In the genomic region with DNA sequence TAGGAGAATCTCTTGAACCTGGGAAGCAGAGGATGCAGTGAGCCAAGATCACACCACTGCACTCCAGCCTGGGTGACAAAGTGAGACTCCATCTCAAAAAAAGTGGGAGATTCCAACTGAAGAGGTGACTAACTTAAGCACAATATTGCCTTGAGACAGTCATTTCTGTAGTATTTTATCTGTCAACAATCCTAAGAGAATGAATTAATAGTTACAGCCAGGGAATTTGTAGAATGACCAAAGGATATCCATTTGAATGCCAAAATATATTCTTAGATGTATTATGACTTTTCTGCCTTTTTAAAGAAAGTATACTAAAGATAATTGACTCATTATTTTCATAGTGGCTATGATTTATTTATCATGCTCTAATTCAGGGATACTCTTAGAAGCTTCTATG, we compare ENCODE assay signal across 28 cellular contexts. TPM values are rescaled to one million over a fixed set of nuclear protein-coding genes. Genes with fewer than 3 reads are reported as not detected.
"Had no signal": no experiment of that assay in that cellular context is flagged by ENCODE, and none has a peak within 500 bp of the region (broad histone marks: within the 10 kb centered on the region; RNA-seq: fewer than 3 reads in every experiment).

No MANE protein-coding gene starts in this region.

- H3K4me1 ChIP-seq: colonic mucosa, parathyroid adenoma, psoas muscle, upper lobe of right lung had no signal

- H3K9ac ChIP-seq: parathyroid adenoma had no signal

- H3K9me3 ChIP-seq: colonic mucosa, gastroesophageal sphincter, neutrophil, psoas muscle, sigmoid colon, suprapubic skin, tibial artery, upper lobe of right lung had no signal

- H3K27me3 ChIP-seq: tibial artery had no signal

- H3K27ac Mint-ChIP-seq: activated CD4-positive, alpha-beta T cell treated with anti-CD3 and anti-CD28 coated beads for 36 hours; activated CD8-positive, alpha-beta memory T cell treated with anti-CD3 and anti-CD28 coated beads, Interleukin-2, amount 10 ng/mL, durations not matched to agents 7 days and 5 days; activated CD8-positive, alpha-beta T cell treated with anti-CD3 and anti-CD28 coated beads, Interleukin-2, amount 10 ng/mL, durations not matched to agents 7 days and 5 days; activated naive CD4-positive, alpha-beta T cell treated with anti-CD3 and anti-CD28 coated beads, Interleukin-2, amount 50 U/mL, for 24 hours; activated naive CD8-positive, alpha-beta T cell treated with anti-CD3 and anti-CD28 coated beads, Interleukin-2, amount 50 U/mL, for 24 hours; activated T-helper 2 cell treated with anti-CD3 and anti-CD28 coated beads, Interferon-gamma antibody, Interleukin-2, Interleukin-4, amounts not matched to agents 10 μg/mL and 5 μg/mL and 100 μg/mL, durations not matched to agents 14 hours and 24 hours and 36 hours; immature natural killer cell; mesothelial cell of epicardium; naive B cell; nephron progenitor cell; T-helper 2 cell treated with Interferon-gamma antibody and Interleukin-4, amounts not matched to agents 5 μg/mL and 100 μg/mL, for 36 hours had no signal

- H2AFZ ChIP-seq: parathyroid adenoma had no signal

- H3K36me3 ChIP-seq: colonic mucosa, gastroesophageal sphincter, neutrophil, sigmoid colon, suprapubic skin, tibial artery, upper lobe of right lung had no signal

- ATAC-seq: activated CD4-positive, alpha-beta T cell treated with anti-CD3 and anti-CD28 coated beads for 36 hours; activated CD8-positive, alpha-beta memory T cell treated with anti-CD3 and anti-CD28 coated beads, Interleukin-2, amount 10 ng/mL, durations not matched to agents 7 days and 5 days; activated CD8-positive, alpha-beta T cell treated with anti-CD3 and anti-CD28 coated beads, Interleukin-2, amount 10 ng/mL, durations not matched to agents 7 days and 5 days; activated naive CD8-positive, alpha-beta T cell treated with anti-CD3 and anti-CD28 coated beads, Interleukin-2, amount 50 U/mL, for 24 hours; gastroesophageal sphincter; psoas muscle; upper lobe of right lung had no signal

- DNase-seq: activated CD4-positive, alpha-beta T cell treated with anti-CD3 and anti-CD28 coated beads for 36 hours; activated CD4-positive, CD25-positive, alpha-beta regulatory T cell; activated CD8-positive, alpha-beta memory T cell treated with anti-CD3 and anti-CD28 coated beads, Interleukin-2, amount 10 ng/mL, durations not matched to agents 7 days and 5 days; activated CD8-positive, alpha-beta T cell treated with anti-CD3 and anti-CD28 coated beads, Interleukin-2, amount 10 ng/mL, durations not matched to agents 7 days and 5 days; activated naive CD8-positive, alpha-beta T cell treated with anti-CD3 and anti-CD28 coated beads, Interleukin-2, amount 50 U/mL, for 24 hours; activated T-cell treated with anti-CD3 and anti-CD28 coated beads, Interleukin-2, amount 50 U/mL, for 48 hours; amygdala; colonic mucosa; effector memory CD4-positive, alpha-beta T cell; hippocampal formation; immature natural killer cell; naive B cell; nephron progenitor cell; psoas muscle; sigmoid colon; stimulated activated CD4-positive, alpha-beta T cell treated with anti-CD3 and anti-CD28 coated beads, Interleukin-15, amount 100 ng/mL, for 24 hours; stimulated activated CD4-positive, alpha-beta T cell treated with anti-CD3 and anti-CD28 coated beads, Interleukin-2, amount 100 ng/mL, for 24 hours; stimulated activated naive CD4-positive, alpha-beta T cell; tibial artery; upper lobe of right lung had no signal

- H3K4me3 Mint-ChIP-seq: activated CD4-positive, alpha-beta T cell treated with anti-CD3 and anti-CD28 coated beads for 36 hours; activated CD8-positive, alpha-beta memory T cell treated with anti-CD3 and anti-CD28 coated beads, Interleukin-2, amount 10 ng/mL, durations not matched to agents 7 days and 5 days; activated CD8-positive, alpha-beta T cell treated with anti-CD3 and anti-CD28 coated beads, Interleukin-2, amount 10 ng/mL, durations not matched to agents 7 days and 5 days; activated naive CD4-positive, alpha-beta T cell treated with anti-CD3 and anti-CD28 coated beads, Interleukin-2, amount 50 U/mL, for 24 hours; activated naive CD8-positive, alpha-beta T cell treated with anti-CD3 and anti-CD28 coated beads, Interleukin-2, amount 50 U/mL, for 24 hours; immature natural killer cell; mesothelial cell of epicardium; naive B cell; nephron progenitor cell; T-helper 2 cell treated with Interferon-gamma antibody and Interleukin-4, amounts not matched to agents 5 μg/mL and 100 μg/mL, for 36 hours had no signal

- H3K4me1 Mint-ChIP-seq: activated CD4-positive, alpha-beta T cell treated with anti-CD3 and anti-CD28 coated beads for 36 hours; activated CD8-positive, alpha-beta memory T cell treated with anti-CD3 and anti-CD28 coated beads, Interleukin-2, amount 10 ng/mL, durations not matched to agents 7 days and 5 days; activated naive CD4-positive, alpha-beta T cell treated with anti-CD3 and anti-CD28 coated beads, Interleukin-2, amount 50 U/mL, for 24 hours; activated naive CD8-positive, alpha-beta T cell treated with anti-CD3 and anti-CD28 coated beads, Interleukin-2, amount 50 U/mL, for 24 hours; immature natural killer cell; naive B cell had no signal

- H3K36me3 Mint-ChIP-seq: activated CD8-positive, alpha-beta memory T cell treated with anti-CD3 and anti-CD28 coated beads, Interleukin-2, amount 10 ng/mL, durations not matched to agents 7 days and 5 days; activated naive CD4-positive, alpha-beta T cell treated with anti-CD3 and anti-CD28 coated beads, Interleukin-2, amount 50 U/mL, for 24 hours; immature natural killer cell; mesothelial cell of epicardium; naive B cell had no signal

- H3K79me2 ChIP-seq: parathyroid adenoma had no signal

- H3K27ac ChIP-seq: colonic mucosa, gastroesophageal sphincter, neutrophil, parathyroid adenoma, psoas muscle, sigmoid colon, suprapubic skin, tibial artery, upper lobe of right lung had no signal

- H3K9me3 Mint-ChIP-seq: activated naive CD4-positive, alpha-beta T cell treated with anti-CD3 and anti-CD28 coated beads, Interleukin-2, amount 50 U/mL, for 24 hours; activated naive CD8-positive, alpha-beta T cell treated with anti-CD3 and anti-CD28 coated beads, Interleukin-2, amount 50 U/mL, for 24 hours; activated T-helper 2 cell treated with anti-CD3 and anti-CD28 coated beads, Interferon-gamma antibody, Interleukin-2, Interleukin-4, amounts not matched to agents 10 μg/mL and 5 μg/mL and 100 μg/mL, durations not matched to agents 14 hours and 24 hours and 36 hours; mesothelial cell of epicardium; naive B cell; nephron progenitor cell; T-helper 2 cell treated with Interferon-gamma antibody and Interleukin-4, amounts not matched to agents 5 μg/mL and 100 μg/mL, for 36 hours had no signal

- H3K4me3 ChIP-seq: colonic mucosa, gastroesophageal sphincter, psoas muscle, sigmoid colon, suprapubic skin, tibial artery, upper lobe of right lung had no signal

RNA-seq across cellular contexts. Expression of a gene that starts 40.7 kb away (rescaled TPM):
- polyA plus RNA-seq: immature natural killer cell had no signal
